In the genomic region with DNA sequence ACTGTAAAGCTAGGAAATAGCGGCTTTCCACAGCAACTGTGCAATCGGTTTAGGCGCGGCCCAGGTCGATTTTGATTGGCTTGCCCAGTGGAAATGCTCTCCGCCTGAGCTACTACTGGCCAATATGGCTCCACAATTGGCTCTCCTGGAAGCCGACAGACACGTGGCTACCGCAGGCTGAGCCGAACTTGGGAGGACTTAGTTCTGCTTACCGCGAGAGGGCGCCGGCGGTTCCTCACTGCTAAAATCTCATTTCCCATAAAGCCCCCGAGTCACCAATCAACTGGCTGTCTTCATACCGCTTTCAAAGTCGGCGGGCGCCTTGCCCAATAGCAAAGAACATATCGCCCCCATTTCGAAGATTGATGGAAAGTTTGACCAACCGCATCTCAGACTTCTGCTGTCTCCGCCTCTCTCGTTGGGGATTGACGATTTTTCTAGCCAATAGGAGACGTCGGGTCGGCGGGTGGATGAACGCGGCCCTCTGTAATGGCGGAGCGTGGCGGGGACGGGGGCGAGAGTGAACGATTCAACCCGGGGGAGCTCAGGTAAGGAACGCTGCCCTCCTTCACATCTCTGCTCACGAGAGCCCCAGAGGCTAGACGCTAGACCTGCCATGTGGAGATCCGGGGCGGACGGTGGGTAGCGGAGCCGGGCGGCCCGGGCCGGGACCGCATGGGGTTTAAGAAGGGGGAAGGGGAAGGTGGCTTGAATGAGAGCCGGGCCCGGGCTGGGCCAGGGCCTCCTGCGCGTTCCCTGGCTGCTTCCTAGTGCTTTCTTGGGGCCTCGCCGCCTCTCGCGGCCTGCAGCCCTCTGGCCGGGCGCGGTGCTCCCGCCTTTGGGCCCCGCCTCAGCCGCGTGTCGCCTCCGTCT, we compare ENCODE assay signal across 1 cellular context.
TF ChIP-seq lines count a peak whose summit lies in the region.

A gene (plus strand): TSS at position 473 of the 873 bp plus-strand sequence. CDS start 17 bp downstream, at position 490.

TF ChIP-seq in GM12878, 131 proteins besides CTCF, POLR2A, EP300 and RAD21 (continued from another document):
- TF ChIP-seq ZSCAN29 (IDR thresholded peaks at IDR 0.05) (no peak), MYC (IDR thresholded peaks at IDR 0.05; ENCODE audit: insufficient read depth, insufficient read length, insufficient replicate concordance, low read length, severe bottlenecking) (peak; percentile 77), SMARCA5 (IDR thresholded peaks at IDR 0.05) (0 out of 2 replicates have a peak, but pooled peaks have one; percentile 7), STAT3 (IDR thresholded peaks at IDR 0.05; ENCODE audit: low read depth, low read length) (0 out of 2 replicates have a peak, but pooled peaks have one; percentile 61), MEF2A (IDR thresholded peaks at IDR 0.05; ENCODE audit: insufficient read depth, low read depth, low read length) (no peak), KAT2A (conservative IDR thresholded peaks at IDR 0.05; ENCODE audit: control insufficient read depth, low read depth, low read length) (no peak), FOXK2 (IDR thresholded peaks at IDR 0.05) (no peak), ATF7 (IDR thresholded peaks at IDR 0.05; ENCODE audit: low read depth) (peak; percentile 76; the same call in 1 of the 2 replicates), FOXM1 (IDR thresholded peaks at IDR 0.05; ENCODE audit: low read depth, low read length) (peak; percentile 87), ASH2L (IDR thresholded peaks at IDR 0.05; ENCODE audit: borderline replicate concordance, low read depth) (no peak), RB1 (IDR thresholded peaks at IDR 0.05; ENCODE audit: borderline replicate concordance) (no peak; the same call in 1 of the 2 replicates), SIN3A (IDR thresholded peaks at IDR 0.05; ENCODE audit: low read depth, low read length) (peak; percentile 74; the same call in 1 of the 2 replicates), MTA2 (IDR thresholded peaks at IDR 0.05; ENCODE audit: low read depth) (no peak), GABPA (IDR thresholded peaks at IDR 0.05; ENCODE audit: low read depth) (peak; percentile 54; the same call in 1 of the 2 replicates), SMAD5 (IDR thresholded peaks at IDR 0.05; ENCODE audit: low read depth) (no peak), BACH1 (IDR thresholded peaks at IDR 0.05; ENCODE audit: borderline replicate concordance) (peak; percentile 47; the same call in 1 of the 2 replicates)
- TF ChIP-seq, protein P1, sequence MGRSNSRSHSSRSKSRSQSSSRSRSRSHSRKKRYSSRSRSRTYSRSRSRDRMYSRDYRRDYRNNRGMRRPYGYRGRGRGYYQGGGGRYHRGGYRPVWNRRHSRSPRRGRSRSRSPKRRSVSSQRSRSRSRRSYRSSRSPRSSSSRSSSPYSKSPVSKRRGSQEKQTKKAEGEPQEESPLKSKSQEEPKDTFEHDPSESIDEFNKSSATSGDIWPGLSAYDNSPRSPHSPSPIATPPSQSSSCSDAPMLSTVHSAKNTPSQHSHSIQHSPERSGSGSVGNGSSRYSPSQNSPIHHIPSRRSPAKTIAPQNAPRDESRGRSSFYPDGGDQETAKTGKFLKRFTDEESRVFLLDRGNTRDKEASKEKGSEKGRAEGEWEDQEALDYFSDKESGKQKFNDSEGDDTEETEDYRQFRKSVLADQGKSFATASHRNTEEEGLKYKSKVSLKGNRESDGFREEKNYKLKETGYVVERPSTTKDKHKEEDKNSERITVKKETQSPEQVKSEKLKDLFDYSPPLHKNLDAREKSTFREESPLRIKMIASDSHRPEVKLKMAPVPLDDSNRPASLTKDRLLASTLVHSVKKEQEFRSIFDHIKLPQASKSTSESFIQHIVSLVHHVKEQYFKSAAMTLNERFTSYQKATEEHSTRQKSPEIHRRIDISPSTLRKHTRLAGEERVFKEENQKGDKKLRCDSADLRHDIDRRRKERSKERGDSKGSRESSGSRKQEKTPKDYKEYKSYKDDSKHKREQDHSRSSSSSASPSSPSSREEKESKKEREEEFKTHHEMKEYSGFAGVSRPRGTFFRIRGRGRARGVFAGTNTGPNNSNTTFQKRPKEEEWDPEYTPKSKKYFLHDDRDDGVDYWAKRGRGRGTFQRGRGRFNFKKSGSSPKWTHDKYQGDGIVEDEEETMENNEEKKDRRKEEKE (IDR thresholded peaks at IDR 0.05) = no peak
- TF ChIP-seq, protein P2, sequence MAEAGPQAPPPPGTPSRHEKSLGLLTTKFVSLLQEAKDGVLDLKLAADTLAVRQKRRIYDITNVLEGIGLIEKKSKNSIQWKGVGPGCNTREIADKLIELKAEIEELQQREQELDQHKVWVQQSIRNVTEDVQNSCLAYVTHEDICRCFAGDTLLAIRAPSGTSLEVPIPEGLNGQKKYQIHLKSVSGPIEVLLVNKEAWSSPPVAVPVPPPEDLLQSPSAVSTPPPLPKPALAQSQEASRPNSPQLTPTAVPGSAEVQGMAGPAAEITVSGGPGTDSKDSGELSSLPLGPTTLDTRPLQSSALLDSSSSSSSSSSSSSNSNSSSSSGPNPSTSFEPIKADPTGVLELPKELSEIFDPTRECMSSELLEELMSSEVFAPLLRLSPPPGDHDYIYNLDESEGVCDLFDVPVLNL (IDR thresholded peaks at IDR 0.05; ENCODE audit: low read depth, low read length) = peak; percentile 92
- TF ChIP-seq, protein P3, sequence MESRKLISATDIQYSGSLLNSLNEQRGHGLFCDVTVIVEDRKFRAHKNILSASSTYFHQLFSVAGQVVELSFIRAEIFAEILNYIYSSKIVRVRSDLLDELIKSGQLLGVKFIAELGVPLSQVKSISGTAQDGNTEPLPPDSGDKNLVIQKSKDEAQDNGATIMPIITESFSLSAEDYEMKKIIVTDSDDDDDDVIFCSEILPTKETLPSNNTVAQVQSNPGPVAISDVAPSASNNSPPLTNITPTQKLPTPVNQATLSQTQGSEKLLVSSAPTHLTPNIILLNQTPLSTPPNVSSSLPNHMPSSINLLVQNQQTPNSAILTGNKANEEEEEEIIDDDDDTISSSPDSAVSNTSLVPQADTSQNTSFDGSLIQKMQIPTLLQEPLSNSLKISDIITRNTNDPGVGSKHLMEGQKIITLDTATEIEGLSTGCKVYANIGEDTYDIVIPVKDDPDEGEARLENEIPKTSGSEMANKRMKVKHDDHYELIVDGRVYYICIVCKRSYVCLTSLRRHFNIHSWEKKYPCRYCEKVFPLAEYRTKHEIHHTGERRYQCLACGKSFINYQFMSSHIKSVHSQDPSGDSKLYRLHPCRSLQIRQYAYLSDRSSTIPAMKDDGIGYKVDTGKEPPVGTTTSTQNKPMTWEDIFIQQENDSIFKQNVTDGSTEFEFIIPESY (IDR thresholded peaks at IDR 0.05) = peak; percentile 97
- TF ChIP-seq, protein P4, sequence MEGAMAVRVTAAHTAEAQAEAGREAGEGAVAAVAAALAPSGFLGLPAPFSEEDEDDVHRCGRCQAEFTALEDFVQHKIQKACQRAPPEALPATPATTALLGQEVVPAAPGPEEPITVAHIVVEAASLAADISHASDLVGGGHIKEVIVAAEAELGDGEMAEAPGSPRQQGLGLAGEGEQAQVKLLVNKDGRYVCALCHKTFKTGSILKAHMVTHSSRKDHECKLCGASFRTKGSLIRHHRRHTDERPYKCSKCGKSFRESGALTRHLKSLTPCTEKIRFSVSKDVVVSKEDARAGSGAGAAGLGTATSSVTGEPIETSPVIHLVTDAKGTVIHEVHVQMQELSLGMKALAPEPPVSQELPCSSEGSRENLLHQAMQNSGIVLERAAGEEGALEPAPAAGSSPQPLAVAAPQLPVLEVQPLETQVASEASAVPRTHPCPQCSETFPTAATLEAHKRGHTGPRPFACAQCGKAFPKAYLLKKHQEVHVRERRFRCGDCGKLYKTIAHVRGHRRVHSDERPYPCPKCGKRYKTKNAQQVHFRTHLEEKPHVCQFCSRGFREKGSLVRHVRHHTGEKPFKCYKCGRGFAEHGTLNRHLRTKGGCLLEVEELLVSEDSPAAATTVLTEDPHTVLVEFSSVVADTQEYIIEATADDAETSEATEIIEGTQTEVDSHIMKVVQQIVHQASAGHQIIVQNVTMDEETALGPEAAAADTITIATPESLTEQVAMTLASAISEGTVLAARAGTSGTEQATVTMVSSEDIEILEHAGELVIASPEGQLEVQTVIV (IDR thresholded peaks at IDR 0.05; ENCODE audit: borderline replicate concordance, partially characterized antibody) = peak; percentile 73
